Comparison of ENCODE assay signal across 8 cellular contexts in genomic region chr2:9656270-9656766, GRCh38. TPM values are rescaled to one million over a fixed set of nuclear protein-coding genes. Genes with fewer than 3 reads are reported as not detected.
A peak's percentile ranks its signal among the peaks of the same experiment; 100 is the strongest.
DNase-seq lines count a peak whose midpoint lies in the region; ATAC-seq and TF ChIP-seq lines count a peak whose summit lies in the region.

No MANE protein-coding gene starts in this region.

- no peak for TF ChIP-seq CTCF in Peyer's patch (IDR thresholded peaks at IDR 0.05)

- TF ChIP-seq POLR2A in Peyer's patch (IDR thresholded peaks at IDR 0.05): no peak

- no peaks in the 10 kb centered on the region for H3K36me3 ChIP-seq in Peyer's patch

- H3K27me3 ChIP-seq in Peyer's patch: no peaks in the 10 kb centered on the region

- no peak overlapping the region for H3K4me3 ChIP-seq in Peyer's patch

- ATAC-seq in GM21360 (IDR thresholded peaks at IDR 0.05; ENCODE audit: unreplicated experiment) (peak; percentile 81), HG03565 (IDR thresholded peaks at IDR 0.05; ENCODE audit: unreplicated experiment) (peak; percentile 78), esophagus mucosa (peak; percentile 58)

- no peaks in the 10 kb centered on the region for H3K9me3 ChIP-seq in Peyer's patch

- no peak overlapping the region for H3K27ac ChIP-seq in Peyer's patch

- no peaks in the 10 kb centered on the region for H3K4me1 ChIP-seq in Peyer's patch

- DNase-seq in AML-193 (lab: John Stamatoyannopoulos, UW): peak; percentile 3 to 27
- DNase-seq in activated CD4-positive, alpha-beta T cell treated with anti-CD3 and anti-CD28 coated beads, Interleukin-2, amount 50 U/mL, for 1 hour: peak; percentile 22
- DNase-seq in stimulated activated CD8-positive, alpha-beta memory T cell treated with anti-CD3 and anti-CD28 coated beads, Interleukin-15, amount 100 ng/mL, for 24 hours (ENCODE audit: low read depth): peak; percentile 20
- no peak for DNase-seq in DMS 273 (lab: John Stamatoyannopoulos, UW; ENCODE audit: unreplicated experiment)
- no peak for DNase-seq in Peyer's patch

RNA-seq across cellular contexts. Expression of gene YWHAQ, which starts 25.5 kb away (rescaled TPM):
- 392 TPM for total RNA-seq in esophagus mucosa
- 100 to 1,000 TPM in 3 of 4 donors, 10 to 100 TPM in 1; 76.9 to 155 (median 114) TPM for total RNA-seq in Peyer's patch

Comparison
In these comparisons a context has a peak if more than half of its experiments do, and no peak if none do; other contexts are left out.
1. DNase-seq: peak in AML-193 (2 of 2), activated CD4-positive, alpha-beta T cell treated with anti-CD3 and anti-CD28 coated beads, Interleukin-2, amount 50 U/mL, for 1 hour (single experiment) and stimulated activated CD8-positive, alpha-beta memory T cell treated with anti-CD3 and anti-CD28 coated beads, Interleukin-15, amount 100 ng/mL, for 24 hours (single experiment); none in DMS 273 (single experiment) and Peyer's patch (0 of 3).
2. Peak in every context shown above with its lines, with median percentiles within 50 percentile points of each other: ATAC-seq.